Comparison of ENCODE assay signal across 9 cellular contexts in genomic region chr18:77501266-77501665, GRCh38.
"Had no signal": no experiment of that assay in that cellular context is flagged by ENCODE, and none has a peak within 500 bp of the region (broad histone marks: within the 10 kb centered on the region; RNA-seq: fewer than 3 reads in every experiment).

No MANE protein-coding gene starts in this region.

- DNase-seq: GM23248, GOT3, H7, H9, HCEC 1CT, HFFc6 had no signal

- H3K4me3 Mint-ChIP-seq: GM23338, H9, HFFc6 had no signal

- H3K9me3 ChIP-seq: HAP-1 had no signal

- ATAC-seq: GM23338, HCT116 had no signal

- H3K36me3 ChIP-seq: HAP-1 had no signal

- H3K4me3 ChIP-seq: GM23248, GM23338, HAP-1 had no signal

- H3K4me1 Mint-ChIP-seq: GM23338, H9 had no signal

- H3K27ac Mint-ChIP-seq: GM23338, H9, HFFc6 had no signal

- H3K4me1 ChIP-seq: HAP-1 had no signal

- H2AFZ ChIP-seq: GM23248, GM23338 had no signal

- H3K4me2 ChIP-seq: GM23338 had no signal

- H3K9ac ChIP-seq: GM23248 had no signal

- H3K27ac ChIP-seq: GM23248 had no signal
